Comparison of ENCODE assay signal across 19 cellular contexts in the genomic region with DNA sequence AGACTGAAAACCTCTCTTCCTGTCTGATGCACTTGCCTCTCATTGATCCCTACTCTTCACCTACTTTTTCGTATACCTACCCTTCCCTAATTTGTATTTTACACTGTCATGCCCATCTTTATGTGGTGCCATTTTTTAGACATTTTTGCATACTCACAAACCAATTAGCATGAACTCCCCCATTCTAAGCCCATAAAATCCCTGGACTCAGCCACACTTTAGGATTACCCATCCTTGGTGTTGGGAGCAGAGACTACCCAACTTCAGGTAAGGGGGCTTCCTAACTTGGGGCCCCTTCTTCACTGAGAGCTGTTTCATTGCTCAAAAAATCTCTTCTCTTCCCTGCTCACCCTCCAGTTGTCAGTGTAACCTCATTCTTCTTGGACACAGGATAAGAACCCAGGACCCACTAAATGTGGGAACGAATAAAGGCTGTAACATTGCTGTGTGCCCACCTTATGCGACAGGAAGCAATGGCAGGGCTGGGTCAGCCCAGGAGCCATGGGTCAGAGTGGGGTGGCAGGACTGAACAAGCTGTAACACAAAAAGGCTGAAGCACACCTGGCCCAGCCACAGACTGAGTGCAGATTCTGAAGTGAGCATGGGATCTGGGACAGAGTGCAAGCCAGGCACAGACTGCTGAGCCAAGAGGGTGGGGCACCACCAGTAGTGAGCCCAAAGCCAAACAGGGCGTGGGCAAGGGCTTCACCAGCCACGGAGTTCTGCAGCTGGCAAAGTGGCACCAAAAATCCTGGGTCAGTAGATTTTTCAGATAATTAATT.
DNase-seq lines count a peak whose midpoint lies in the region; FAIRE-seq and TF ChIP-seq lines count a peak whose summit lies in the region.
"Had no signal": no experiment of that assay in that cellular context is flagged by ENCODE, and none has a peak within 500 bp of the region (broad histone marks: within the 10 kb centered on the region; RNA-seq: fewer than 3 reads in every experiment).

No MANE protein-coding gene starts in this region.

- H3K4me3 ChIP-seq in H1 (ENCODE audit: extremely low read depth in 1 of 4, insufficient read depth in 2 of 4, low read depth in 3 of 4, low read length in 4 of 4): no peak overlapping the region
- H3K4me3 ChIP-seq in spleen: no peak overlapping the region
- H3K4me3 ChIP-seq in foreskin fibroblast (ENCODE audit: low read depth in 1 of 2, low read length in 2 of 2): no peak overlapping the region
- H3K4me3 ChIP-seq: BLaER1, GM12878 had no signal

- H3K36me3 ChIP-seq in H1 (ENCODE audit: control insufficient read depth in 2 of 4, insufficient read depth in 4 of 4, low read length in 3 of 4) (no peaks in the 10 kb centered on the region), spleen (no peaks in the 10 kb centered on the region)
- H3K36me3 ChIP-seq: BLaER1 had no signal

- H4K91ac ChIP-seq in H1 (replicated peaks; ENCODE audit: insufficient read length, low read length): no peak overlapping the region

- no peak overlapping the region for H2AK5ac ChIP-seq in H1 (ENCODE audit: low read depth, low read length)

- no peak overlapping the region for H2AFZ ChIP-seq in H1 (ENCODE audit: low read length)

- no peak for TF ChIP-seq RAD21 in H1 (IDR thresholded peaks at IDR 0.05 in 1 of 2, conservative IDR thresholded peaks at IDR 0.05 in 1 of 2; ENCODE audit: low read depth in 2 of 2, low read length in 2 of 2)

- no peak overlapping the region for H2BK12ac ChIP-seq in H1 (ENCODE audit: low read depth, low read length)

- no peaks in the 10 kb centered on the region for H3K36me3 Mint-ChIP-seq in nephron progenitor cell (ENCODE audit: low read depth)
- H3K36me3 Mint-ChIP-seq: CD14-positive monocyte; CD4-positive, alpha-beta memory T cell; IgD-negative memory B cell had no signal

- TF ChIP-seq POLR2A in H1 (IDR thresholded peaks at IDR 0.05; ENCODE audit: control extremely low read depth in 1 of 2, low read depth in 2 of 2, low read length in 2 of 2) (no peak), spleen (IDR thresholded peaks at IDR 0.05) (no peak)

- intact Hi-C loops in spleen (cut with DNase I; ENCODE audit: low total_unique reads): no loop called here

- H2BK20ac ChIP-seq in H1 (ENCODE audit: low read length): no peak overlapping the region

- peak; percentile 23 for DNase-seq in DMS53 (lab: John Stamatoyannopoulos, UW)
- no peak for DNase-seq in DMS53 treated with DMSO at 0.1 percent for 48 hours (lab: John Stamatoyannopoulos, UW; ENCODE audit: unreplicated experiment)
- no peak for DNase-seq in H1 (ENCODE audit: low read depth in 1 of 2, low spot score in 2 of 2)
- peak; percentile 39 for DNase-seq in spleen
- DNase-seq in foreskin fibroblast: no peak
- DNase-seq in SK-N-DZ (ENCODE audit: low spot score): no peak
- no peak for DNase-seq in nephron progenitor cell
- DNase-seq: CD4-positive, alpha-beta memory T cell; DMS153; DND-41; EL; GOT3; H9 had no signal

- TF ChIP-seq EP300 in H1 (IDR thresholded peaks at IDR 0.05; ENCODE audit: borderline replicate concordance in 1 of 2, low read depth in 2 of 2, low read length in 2 of 2): no peak

- H3K27ac ChIP-seq in H1 (ENCODE audit: low read depth, low read length): no peak overlapping the region
- H3K27ac ChIP-seq in spleen: no peak overlapping the region
- H3K27ac ChIP-seq: 22Rv1, BLaER1 had no signal

- CTCF ChIA-PET in H1 (lab: Charles Lee; ENCODE audit: partially characterized antibody): no interaction called here

- no peak overlapping the region for H3K4me3 Mint-ChIP-seq in nephron progenitor cell
- H3K4me3 Mint-ChIP-seq: CD14-positive monocyte, H9, IgD-negative memory B cell had no signal

- H3K4me1 ChIP-seq in H1 (replicated peaks in 1 of 4; ENCODE audit: control insufficient read depth in 3 of 4, insufficient read depth in 4 of 4, low read length in 3 of 4) (no peaks in the 10 kb centered on the region; a peak in 1 of 7 replicates), spleen (no peaks in the 10 kb centered on the region)
- H3K4me1 ChIP-seq: BLaER1 had no signal

- H3K23me2 ChIP-seq in H1 (ENCODE audit: low read depth, low read length): no peaks in the 10 kb centered on the region

- H2BK15ac ChIP-seq in H1 (ENCODE audit: low read length): no peak overlapping the region; the same call in 1 of the 2 replicates

- H4K20me1 ChIP-seq in H1 (replicated peaks in 1 of 2; ENCODE audit: control insufficient read depth in 1 of 2, insufficient read depth in 2 of 2, low read length in 2 of 2): no peaks in the 10 kb centered on the region
- H4K20me1 ChIP-seq: BLaER1 had no signal

- H3K79me2 ChIP-seq in H1 (ENCODE audit: control insufficient read depth in 1 of 2, insufficient read depth in 2 of 2, low read length in 2 of 2): no peaks in the 10 kb centered on the region

- no peak overlapping the region for H4K8ac ChIP-seq in H1 (ENCODE audit: extremely low read depth, insufficient read depth, low read length)

- H3K27ac Mint-ChIP-seq in nephron progenitor cell: no peak overlapping the region
- H3K27ac Mint-ChIP-seq: CD14-positive monocyte; CD4-positive, alpha-beta memory T cell; H9; IgD-negative memory B cell had no signal

- no peak for FAIRE-seq in H1 (lab: Jason Lieb, UNC)
- FAIRE-seq: GM12878, HepG2 had no signal

- H2BK120ac ChIP-seq in H1 (replicated peaks; ENCODE audit: low read depth, low read length): no peak overlapping the region

- H3K23ac ChIP-seq in H1 (ENCODE audit: insufficient read length): no peak overlapping the region

- H3K9me3 Mint-ChIP-seq in nephron progenitor cell: no peaks in the 10 kb centered on the region
- H3K9me3 Mint-ChIP-seq: H9 had no signal

- POLR2A ChIA-PET in H1 (lab: Charles Lee; ENCODE audit: partially characterized antibody): no interaction called here

- no peaks in the 10 kb centered on the region for H3K9me3 ChIP-seq in H1 (ENCODE audit: insufficient read depth in 2 of 2, low read depth in 1 of 2, low read length in 1 of 2)
- peaks cover 0 to 14% (median 11%) of the 10 kb centered on the region in 8 donors for H3K9me3 ChIP-seq in spleen

- H3K4me1 Mint-ChIP-seq in nephron progenitor cell: no peaks in the 10 kb centered on the region
- H3K4me1 Mint-ChIP-seq: CD14-positive monocyte; CD4-positive, alpha-beta memory T cell; IgD-negative memory B cell had no signal

- no peak overlapping the region for H3K18ac ChIP-seq in H1 (ENCODE audit: extremely low read depth, low read length)

- H3K79me1 ChIP-seq in H1 (ENCODE audit: low read depth, low read length): no peaks in the 10 kb centered on the region

- H3K4me2 ChIP-seq in H1 (ENCODE audit: insufficient read depth in 1 of 2, low read depth in 2 of 2, low read length in 2 of 2): no peak overlapping the region
- H3K4me2 ChIP-seq: BLaER1 had no signal

- WGBS in H1 (ENCODE audit: extremely low coverage in 1 of 2, insufficient coverage in 1 of 2, insufficient read length in 1 of 2, insufficient replicate concordance in 2 of 2, low coverage in 1 of 2, low lambda C conversion rate in 2 of 2, missing lambda C conversion rate in 1 of 2), 2 experiments: 88% methylated on average over 5 of the region's 5 CpGs; no CpG with 5 or more reads in 1 of the 2 experiments
- WGBS in spleen, 5 donors: 68 to 87% (median 81%) methylated on average over 5 of the region's 5 CpGs

- H3K14ac ChIP-seq in H1 (ENCODE audit: insufficient read length): no peak overlapping the region

- no peak for TF ChIP-seq CTCF in H1 (IDR thresholded peaks at IDR 0.05; ENCODE audit: control extremely low read depth in 1 of 3, insufficient read depth in 1 of 3, low read depth in 1 of 3, low read length in 3 of 3)
- no peak for TF ChIP-seq CTCF in spleen (IDR thresholded peaks at IDR 0.05 in 8 of 11, conservative IDR thresholded peaks at IDR 0.05 in 3 of 11)
- TF ChIP-seq CTCF in foreskin fibroblast (IDR thresholded peaks at IDR 0.05; ENCODE audit: low read depth, low read length): no peak
- no peak for TF ChIP-seq CTCF in nephron progenitor cell (IDR thresholded peaks at IDR 0.05)

- H3K9ac ChIP-seq in H1 (replicated peaks in 1 of 4; ENCODE audit: extremely low read depth in 1 of 4, low read depth in 3 of 4, low read length in 3 of 4): no peak overlapping the region
- H3K9ac ChIP-seq: BLaER1 had no signal

- H3K27me3 Mint-ChIP-seq in nephron progenitor cell (ENCODE audit: low read depth, poor library complexity): no peaks in the 10 kb centered on the region
- H3K27me3 Mint-ChIP-seq: CD4-positive, alpha-beta memory T cell; IgD-negative memory B cell had no signal

- peak overlapping the region; percentile 23; the same call in 1 of the 2 replicates for H2BK5ac ChIP-seq in H1 (ENCODE audit: low read depth, low read length)

- no peak overlapping the region for H4K5ac ChIP-seq in H1 (ENCODE audit: insufficient read length, low read depth, low read length)

- no peak overlapping the region for H3K4ac ChIP-seq in H1 (replicated peaks; ENCODE audit: insufficient read length, low read depth, low read length)

- no peaks in the 10 kb centered on the region for H3K27me3 ChIP-seq in H1 (replicated peaks in 1 of 4; ENCODE audit: control insufficient read depth in 3 of 4, extremely low read depth in 1 of 4, insufficient read depth in 3 of 4, low read length in 3 of 4)
- H3K27me3 ChIP-seq in spleen (replicated peaks in 1 of 7): no peaks in the 10 kb centered on the region
- H3K27me3 ChIP-seq: BLaER1 had no signal

- no peak overlapping the region for H3K56ac ChIP-seq in H1 (replicated peaks; ENCODE audit: insufficient read length, low read depth, low read length)

TF ChIP-seq in H1, 55 proteins besides CTCF, POLR2A, EP300 and RAD21:
- no peak for TF ChIP-seq POU5F1 (IDR thresholded peaks at IDR 0.05; ENCODE audit: low read depth, low read length)
- TF ChIP-seq, protein P1, sequence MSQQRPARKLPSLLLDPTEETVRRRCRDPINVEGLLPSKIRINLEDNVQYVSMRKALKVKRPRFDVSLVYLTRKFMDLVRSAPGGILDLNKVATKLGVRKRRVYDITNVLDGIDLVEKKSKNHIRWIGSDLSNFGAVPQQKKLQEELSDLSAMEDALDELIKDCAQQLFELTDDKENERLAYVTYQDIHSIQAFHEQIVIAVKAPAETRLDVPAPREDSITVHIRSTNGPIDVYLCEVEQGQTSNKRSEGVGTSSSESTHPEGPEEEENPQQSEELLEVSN (IDR thresholded peaks at IDR 0.05): no peak
- TF ChIP-seq GTF2F1 (IDR thresholded peaks at IDR 0.05; ENCODE audit: borderline replicate concordance, low read depth, low read length): no peak
- TF ChIP-seq CBX8 (IDR thresholded peaks at IDR 0.05; ENCODE audit: borderline replicate concordance, low read depth, low read length): no peak
- TF ChIP-seq JUND (IDR thresholded peaks at IDR 0.05; ENCODE audit: low read length): no peak
- no peak for TF ChIP-seq POLR2AphosphoS5 (IDR thresholded peaks at IDR 0.05; ENCODE audit: low read depth, low read length)
- no peak for TF ChIP-seq KDM1A (IDR thresholded peaks at IDR 0.05; ENCODE audit: borderline replicate concordance, low read length)

Comparison
In these comparisons a context has a peak if more than half of its experiments do, and no peak if none do; other contexts are left out.
1. DNase-seq: peak in DMS53 (single experiment) and spleen (single experiment); none in DMS53 treated with DMSO at 0.1 percent for 48 hours (single experiment), H1 (0 of 2), foreskin fibroblast (0 of 2), SK-N-DZ (single experiment) and nephron progenitor cell (single experiment).